ENCODE assay signal across 8 cellular contexts in genomic region chr2:38960609-38961320, GRCh38.
DNase-seq lines count a peak whose midpoint lies in the region; ATAC-seq lines count a peak whose summit lies in the region.

No MANE protein-coding gene starts in this region.

- peak overlapping the region; percentile 29 for H3K4me3 Mint-ChIP-seq in T-helper 1 cell treated with Interleukin-12 subunit alpha and Interleukin-12 subunit beta and Interleukin-4 antibody, amounts not matched to agents 30 μg/mL and 1 μg/mL, for 36 hours
- H3K4me3 Mint-ChIP-seq in activated CD4-positive, alpha-beta memory T cell treated with anti-CD3 and anti-CD28 coated beads, Interleukin-2, amount 10 ng/mL, durations not matched to agents 7 days and 5 days, result peak overlapping the region; percentile 19
- H3K4me3 Mint-ChIP-seq in stimulated activated effector memory CD8-positive, alpha-beta T cell treated with anti-CD3 and anti-CD28 coated beads, Interleukin-12 subunit alpha, Interleukin-12 subunit beta, amount 100 ng/mL, for 72 hours, result peak overlapping the region; percentile 45

- POLR2A ChIA-PET in activated CD4-positive, alpha-beta memory T cell treated with anti-CD3 and anti-CD28 coated beads, Interleukin-2, amount 10 ng/mL, durations not matched to agents 7 days and 5 days (lab: Charles Lee), result interaction anchor here (0.8 to 1.9 kb wide), 3 partner anchors 10 to 209 kb away, joined by 3 to 9 read pairs (median 7); partner anchors contain the start of gene SRSF7

- no peaks in the 10 kb centered on the region for H3K9me3 Mint-ChIP-seq in T-helper 1 cell treated with Interleukin-12 subunit alpha and Interleukin-12 subunit beta and Interleukin-4 antibody, amounts not matched to agents 30 μg/mL and 1 μg/mL, for 36 hours
- no peaks in the 10 kb centered on the region for H3K9me3 Mint-ChIP-seq in activated CD4-positive, alpha-beta memory T cell treated with anti-CD3 and anti-CD28 coated beads, Interleukin-2, amount 10 ng/mL, durations not matched to agents 7 days and 5 days
- no peaks in the 10 kb centered on the region for H3K9me3 Mint-ChIP-seq in stimulated activated effector memory CD8-positive, alpha-beta T cell treated with anti-CD3 and anti-CD28 coated beads, Interleukin-12 subunit alpha, Interleukin-12 subunit beta, amount 100 ng/mL, for 72 hours

- DNase-seq in T-helper 1 cell (no peak), iPS DF 6.9 (ENCODE audit: low read depth, low spot score) (no peak), NCI-H226 (no peak)
- DNase-seq in activated CD4-positive, alpha-beta memory T cell treated with anti-CD3 and anti-CD28 coated beads, Interleukin-2, amount 10 ng/mL, durations not matched to agents 7 days and 5 days, result no peak
- no peak for DNase-seq in stimulated activated effector memory CD8-positive, alpha-beta T cell treated with anti-CD3 and anti-CD28 coated beads, Interleukin-12 subunit alpha, Interleukin-12 subunit beta, amount 100 ng/mL, for 72 hours (ENCODE audit: low spot score in 2 of 2)

- no peak overlapping the region for H3K27ac Mint-ChIP-seq in T-helper 1 cell treated with Interleukin-12 subunit alpha and Interleukin-12 subunit beta and Interleukin-4 antibody, amounts not matched to agents 30 μg/mL and 1 μg/mL, for 36 hours
- no peak overlapping the region for H3K27ac Mint-ChIP-seq in activated CD4-positive, alpha-beta memory T cell treated with anti-CD3 and anti-CD28 coated beads, Interleukin-2, amount 10 ng/mL, durations not matched to agents 7 days and 5 days
- H3K27ac Mint-ChIP-seq in stimulated activated effector memory CD8-positive, alpha-beta T cell treated with anti-CD3 and anti-CD28 coated beads, Interleukin-12 subunit alpha, Interleukin-12 subunit beta, amount 100 ng/mL, for 72 hours, result no peak overlapping the region

- no peaks in the 10 kb centered on the region for H3K9me3 ChIP-seq in iPS DF 6.9 (ENCODE audit: control insufficient read depth, insufficient read depth, low read length)

- ATAC-seq in stimulated activated effector memory CD8-positive, alpha-beta T cell treated with anti-CD3 and anti-CD28 coated beads, Interleukin-12 subunit alpha, Interleukin-12 subunit beta, amount 100 ng/mL, for 72 hours, result peak; percentile 45
- no peak for ATAC-seq in GM19463 (IDR thresholded peaks at IDR 0.05; ENCODE audit: unreplicated experiment)
- ATAC-seq in HG02763 (IDR thresholded peaks at IDR 0.05; ENCODE audit: unreplicated experiment), result no peak

- no peaks in the 10 kb centered on the region for H3K36me3 ChIP-seq in iPS DF 6.9 (ENCODE audit: control insufficient read depth, insufficient read depth, low read length)

- no peak overlapping the region for H3K27ac ChIP-seq in iPS DF 6.9 (ENCODE audit: low read length)

- 0 out of 2 replicates have a peak, but pooled peaks cover 2% of the 10 kb centered on the region for H3K4me1 ChIP-seq in iPS DF 6.9 (ENCODE audit: control insufficient read depth, insufficient read depth, low read length)

- CTCF ChIA-PET in activated CD4-positive, alpha-beta memory T cell treated with anti-CD3 and anti-CD28 coated beads, Interleukin-2, amount 10 ng/mL, durations not matched to agents 7 days and 5 days (lab: Charles Lee), result interaction anchor here (1.4 to 3.9 kb wide), 4 partner anchors 11 to 284 kb away, joined by 3 to 36 read pairs (median 6); no protein-coding TSS in a partner anchor

- peaks cover 44% of the 10 kb centered on the region for H3K27me3 Mint-ChIP-seq in T-helper 1 cell treated with Interleukin-12 subunit alpha and Interleukin-12 subunit beta and Interleukin-4 antibody, amounts not matched to agents 30 μg/mL and 1 μg/mL, for 36 hours (ENCODE audit: low read depth)
- peaks cover 35% of the 10 kb centered on the region for H3K27me3 Mint-ChIP-seq in activated CD4-positive, alpha-beta memory T cell treated with anti-CD3 and anti-CD28 coated beads, Interleukin-2, amount 10 ng/mL, durations not matched to agents 7 days and 5 days

- no peaks in the 10 kb centered on the region for H3K4me1 Mint-ChIP-seq in T-helper 1 cell treated with Interleukin-12 subunit alpha and Interleukin-12 subunit beta and Interleukin-4 antibody, amounts not matched to agents 30 μg/mL and 1 μg/mL, for 36 hours (ENCODE audit: low read depth)
- peaks cover 3% of the 10 kb centered on the region for H3K4me1 Mint-ChIP-seq in activated CD4-positive, alpha-beta memory T cell treated with anti-CD3 and anti-CD28 coated beads, Interleukin-2, amount 10 ng/mL, durations not matched to agents 7 days and 5 days
- no peaks in the 10 kb centered on the region for H3K4me1 Mint-ChIP-seq in stimulated activated effector memory CD8-positive, alpha-beta T cell treated with anti-CD3 and anti-CD28 coated beads, Interleukin-12 subunit alpha, Interleukin-12 subunit beta, amount 100 ng/mL, for 72 hours

- no peaks in the 10 kb centered on the region for H3K36me3 Mint-ChIP-seq in T-helper 1 cell treated with Interleukin-12 subunit alpha and Interleukin-12 subunit beta and Interleukin-4 antibody, amounts not matched to agents 30 μg/mL and 1 μg/mL, for 36 hours (ENCODE audit: low read depth)
- H3K36me3 Mint-ChIP-seq in activated CD4-positive, alpha-beta memory T cell treated with anti-CD3 and anti-CD28 coated beads, Interleukin-2, amount 10 ng/mL, durations not matched to agents 7 days and 5 days (ENCODE audit: low read depth), result no peaks in the 10 kb centered on the region
- H3K36me3 Mint-ChIP-seq in stimulated activated effector memory CD8-positive, alpha-beta T cell treated with anti-CD3 and anti-CD28 coated beads, Interleukin-12 subunit alpha, Interleukin-12 subunit beta, amount 100 ng/mL, for 72 hours, result no peaks in the 10 kb centered on the region

- H3K4me3 ChIP-seq in iPS DF 6.9 (ENCODE audit: low read length), result peak overlapping the region; percentile 16; the same call in 1 of the 2 replicates

- peaks cover 2% of the 10 kb centered on the region; the same call in 1 of the 2 replicates for H3K27me3 ChIP-seq in iPS DF 6.9 (ENCODE audit: control insufficient read depth, insufficient read depth, low read length)

- no CpG with 5 or more reads among the region's 34 CpGs for WGBS in iPS DF 6.9 (ENCODE audit: insufficient coverage, insufficient read length)
